In the genomic region with DNA sequence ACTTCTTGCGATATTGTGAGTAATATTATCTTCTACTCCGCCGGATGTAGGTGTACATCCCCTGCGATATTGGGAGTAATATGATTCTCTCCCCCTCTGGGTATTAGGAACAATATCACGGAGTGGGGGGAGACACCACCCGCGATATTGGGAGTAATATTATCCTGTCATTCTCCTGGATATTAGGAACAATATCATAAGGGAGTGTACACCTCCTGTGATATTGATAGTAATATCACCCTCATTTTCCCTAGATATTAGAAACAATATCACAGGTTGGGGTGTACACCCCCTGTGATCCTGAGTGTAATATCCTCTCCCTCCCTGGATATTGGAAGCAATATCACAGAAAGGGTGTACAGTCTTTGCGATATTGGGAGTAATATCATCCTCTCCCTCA, we compare ENCODE assay signal across 29 cellular contexts.
"Had no signal": no experiment of that assay in that cellular context is flagged by ENCODE, and none has a peak within 500 bp of the region (broad histone marks: within the 10 kb centered on the region; RNA-seq: fewer than 3 reads in every experiment).

No MANE protein-coding gene starts in this region.

- H3K27me3 ChIP-seq: colonic mucosa had no signal

- H3K27ac Mint-ChIP-seq: dendritic cell treated with granulocyte-macrophage colony-stimulating factor and Interleukin-4, amounts not matched to agents 40 ng/mL and 50 ng/mL, for 4 days; effector memory CD8-positive, alpha-beta T cell; endodermal cell had no signal

- H3K9me3 Mint-ChIP-seq: dendritic cell treated with granulocyte-macrophage colony-stimulating factor and Interleukin-4, amounts not matched to agents 40 ng/mL and 50 ng/mL, for 4 days; effector memory CD8-positive, alpha-beta T cell had no signal

- H3K4me1 ChIP-seq: colonic mucosa, esophagus muscularis mucosa, esophagus squamous epithelium, foreskin keratinocyte, gastrocnemius medialis, gastroesophageal sphincter had no signal

- H3K4me3 Mint-ChIP-seq: dendritic cell treated with granulocyte-macrophage colony-stimulating factor and Interleukin-4, amounts not matched to agents 40 ng/mL and 50 ng/mL, for 4 days; effector memory CD8-positive, alpha-beta T cell; endodermal cell had no signal

- H3K9me3 ChIP-seq: colonic mucosa, esophagus muscularis mucosa, esophagus squamous epithelium, gastrocnemius medialis, gastroesophageal sphincter, heart left ventricle, heart right ventricle had no signal

- FAIRE-seq: colon, endometrium, endothelial cell of umbilical vein, frontal cortex had no signal

- DNase-seq: colonic mucosa; cortex of kidney; dermis blood vessel endothelial cell; dorsolateral prefrontal cortex; effector CD4-positive, alpha-beta T cell; effector CD8-positive, alpha-beta T cell; effector memory CD4-positive, alpha-beta T cell; effector memory CD8-positive, alpha-beta T cell; endodermal cell; erythroblast; esophagus squamous epithelium; foreskin fibroblast; foreskin keratinocyte; foreskin melanocyte; gastrocnemius medialis; glutamatergic neuron; head of caudate nucleus; heart left ventricle; heart right ventricle had no signal

- ATAC-seq: effector memory CD8-positive, alpha-beta T cell; esophagus mucosa; foreskin keratinocyte; gastrocnemius medialis; gastroesophageal sphincter; heart left ventricle; heart right ventricle had no signal

- H3K4me3 ChIP-seq: colonic mucosa, coronary artery, dorsolateral prefrontal cortex, esophagus muscularis mucosa, esophagus squamous epithelium, gastrocnemius medialis, gastroesophageal sphincter, heart left ventricle, heart right ventricle had no signal

- H3K27ac ChIP-seq: colonic mucosa, coronary artery, dorsolateral prefrontal cortex, epithelial cell of prostate, esophagus muscularis mucosa, esophagus squamous epithelium, foreskin keratinocyte, gastrocnemius medialis, gastroesophageal sphincter, heart left ventricle, heart right ventricle had no signal

- H3K36me3 ChIP-seq: colonic mucosa, esophagus muscularis mucosa, esophagus squamous epithelium, gastrocnemius medialis, gastroesophageal sphincter, heart left ventricle, heart right ventricle had no signal

- H3K4me1 Mint-ChIP-seq: endodermal cell had no signal
